23 cellular contexts compared by ENCODE assay signal in the genomic region with DNA sequence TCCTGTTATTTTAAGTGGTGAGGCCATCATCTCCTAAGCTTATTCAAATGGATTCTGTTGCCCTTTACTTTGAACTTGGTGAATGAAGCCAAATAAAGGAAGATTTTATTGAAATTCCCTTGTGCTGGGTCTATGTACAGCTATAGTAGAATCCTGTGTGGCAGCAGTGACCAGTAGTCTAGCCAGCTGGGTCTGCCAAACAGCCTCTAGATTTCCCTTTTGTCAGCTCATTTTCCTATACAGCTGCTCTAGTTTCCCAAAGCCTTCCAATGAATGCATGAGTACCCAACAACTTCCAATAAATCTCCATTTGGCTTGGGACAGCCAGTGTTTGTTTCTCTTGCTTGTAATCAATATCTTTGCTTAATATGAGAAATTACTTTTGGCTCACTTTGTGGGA.
"Had no signal": no experiment of that assay in that cellular context is flagged by ENCODE, and none has a peak within 500 bp of the region (broad histone marks: within the 10 kb centered on the region; RNA-seq: fewer than 3 reads in every experiment).

No MANE protein-coding gene starts in this region.

- H3K27me3 ChIP-seq: heart right ventricle, stomach, thyroid gland, upper lobe of left lung had no signal

- H3K36me3 ChIP-seq: heart right ventricle, left ventricle myocardium inferior, stomach, thyroid gland, upper lobe of left lung had no signal

- H3K4me3 ChIP-seq: heart right ventricle, left ventricle myocardium inferior, psoas muscle, stomach, thyroid gland, upper lobe of left lung had no signal

- H3K27ac ChIP-seq: heart right ventricle, left ventricle myocardium inferior, parathyroid adenoma, psoas muscle, stomach, thyroid gland, upper lobe of left lung had no signal

- H2AFZ ChIP-seq: parathyroid adenoma had no signal

- H3K9ac ChIP-seq: parathyroid adenoma had no signal

- FAIRE-seq: bronchial epithelial cell had no signal

- H3K4me1 ChIP-seq: heart right ventricle, left ventricle myocardium inferior, parathyroid adenoma, psoas muscle, thyroid gland, upper lobe of left lung had no signal

- DNase-seq: activated CD4-positive, alpha-beta T cell treated with anti-CD3 and anti-CD28 coated beads for 36 hours; activated CD4-positive, CD25-positive, alpha-beta regulatory T cell; activated effector memory CD4-positive, alpha-beta T cell treated with Interleukin-2 at 50 U/mL for 16 hours; activated naive CD4-positive, alpha-beta T cell treated with Interleukin-2 at 50 U/mL for 16 hours; activated T-cell treated with anti-CD3 and anti-CD28 coated beads for 4 hours; anterior cingulate cortex; endodermal cell; foreskin melanocyte; heart right ventricle; kidney glomerular epithelial cell; left ventricle myocardium inferior; midbrain; naive thymus-derived CD4-positive, alpha-beta T cell; psoas muscle; stimulated activated CD4-positive, alpha-beta T cell treated with anti-CD3 and anti-CD28 coated beads, Interleukin-15, amount 100 ng/mL, for 24 hours; stimulated activated CD4-positive, alpha-beta T cell treated with anti-CD3 and anti-CD28 coated beads, Interleukin-2, amount 100 ng/mL, for 24 hours; stimulated activated naive B cell treated with anti-CD40 and anti-IgM and Interleukin-4, amounts not matched to agents 10 μg/mL and 1 μg/mL and 100 μg/mL, for 72 hours; stomach; thyroid gland; upper lobe of left lung had no signal

- H3K9me3 ChIP-seq: heart right ventricle, left ventricle myocardium inferior, psoas muscle, stomach, thyroid gland, upper lobe of left lung had no signal

- H3K79me2 ChIP-seq: parathyroid adenoma had no signal

- ATAC-seq: activated CD4-positive, alpha-beta T cell treated with anti-CD3 and anti-CD28 coated beads for 36 hours; esophagus mucosa; heart right ventricle; naive thymus-derived CD4-positive, alpha-beta T cell; psoas muscle; stimulated activated naive B cell treated with anti-CD40 and anti-IgM and Interleukin-4, amounts not matched to agents 10 μg/mL and 1 μg/mL and 100 μg/mL, for 72 hours had no signal
